In genomic region chr17:68954146-68954971, GRCh38 we compare ENCODE assay signal across 16 cellular contexts. TPM values are rescaled to one million over a fixed set of nuclear protein-coding genes. Genes with fewer than 3 reads are reported as not detected.
DNase-seq lines count a peak whose midpoint lies in the region; ATAC-seq and TF ChIP-seq lines count a peak whose summit lies in the region.
"Had no signal": no experiment of that assay in that cellular context is flagged by ENCODE, and none has a peak within 500 bp of the region (broad histone marks: within the 10 kb centered on the region; RNA-seq: fewer than 3 reads in every experiment).

No MANE protein-coding gene starts in this region.

- no peak overlapping the region for H3K27ac ChIP-seq in muscle layer of duodenum (ENCODE audit: low read length)
- peak overlapping the region in 1 of 2 donors; percentile 28 for H3K27ac ChIP-seq in tibial artery

- H3K36me3 ChIP-seq in adipocyte (ENCODE audit: control insufficient read depth, insufficient read depth, low read length, severe bottlenecking): no peaks in the 10 kb centered on the region
- H3K36me3 ChIP-seq in muscle layer of duodenum (ENCODE audit: control insufficient read depth in 1 of 2, insufficient read depth in 2 of 2, low read length in 2 of 2): no peaks in the 10 kb centered on the region
- no peaks in the 10 kb centered on the region for H3K36me3 ChIP-seq in tibial artery

- ATAC-seq in GM21367 (IDR thresholded peaks at IDR 0.05; ENCODE audit: unreplicated experiment): no peak
- ATAC-seq in HG03342 (IDR thresholded peaks at IDR 0.05; ENCODE audit: unreplicated experiment): no peak
- ATAC-seq: activated T-helper 17 cell treated with anti-CD3 and anti-CD28 coated beads, Interleukin-2, amount 50 U/mL, for 72 hours had no signal

- no peak for TF ChIP-seq CTCF in tibial artery (IDR thresholded peaks at IDR 0.05)

- peak; percentile 65 for DNase-seq in adipocyte (ENCODE audit: low read depth)
- peak; percentile 50 for DNase-seq in fibroblast of peridontal ligament (ENCODE audit: extremely low read depth)
- no peak for DNase-seq in tibial artery
- no peak for DNase-seq in H4 (ENCODE audit: low spot score)
- DNase-seq in NCI-H526 treated with DMSO at 0.1 percent for 48 hours (lab: John Stamatoyannopoulos, UW): no peak
- DNase-seq: activated CD4-positive, alpha-beta T cell treated with anti-CD3 and anti-CD28 coated beads, Interleukin-2, amount 10 ng/mL, durations not matched to agents 24 days and 14 days; glutamatergic neuron; H7; KG1; NCI-H2081 treated with DMSO at 0.1 percent for 48 hours; retina; T-helper 1 cell had no signal

- H3K27me3 ChIP-seq in adipocyte (replicated peaks; ENCODE audit: control insufficient read depth, insufficient read depth, low read length) (no peaks in the 10 kb centered on the region), muscle layer of duodenum (ENCODE audit: low read depth, low read length) (no peaks in the 10 kb centered on the region), tibial artery (no peaks in the 10 kb centered on the region)

- no peaks in the 10 kb centered on the region for H3K9me3 ChIP-seq in adipocyte (ENCODE audit: control insufficient read depth, low read length)
- H3K9me3 ChIP-seq in muscle layer of duodenum (ENCODE audit: control insufficient read depth in 1 of 2, low read length in 2 of 2): no peaks in the 10 kb centered on the region
- H3K9me3 ChIP-seq in tibial artery: no peaks in the 10 kb centered on the region

- H3K4me1 ChIP-seq in adipocyte (ENCODE audit: control insufficient read depth, insufficient read depth, low read length) (peaks cover 11% of the 10 kb centered on the region), muscle layer of duodenum (ENCODE audit: control insufficient read depth in 1 of 2, insufficient read depth in 2 of 2, low read length in 2 of 2) (no peaks in the 10 kb centered on the region), tibial artery (peaks cover 0 to 9% (median 0%) of the 10 kb centered on the region in 4 donors)

- peak overlapping the region; percentile 76 for H3K9ac ChIP-seq in adipocyte (ENCODE audit: low read length)

- intact Hi-C loops in tibial artery (cut with DNase I; ENCODE audit: low total_unique reads): no loop called here

- H3K4me3 ChIP-seq in adipocyte (ENCODE audit: low read length) (peak overlapping the region; percentile 79), muscle layer of duodenum (ENCODE audit: low read depth in 1 of 2, low read length in 2 of 2) (peak overlapping the region; percentile 24 to 55), tibial artery (peak overlapping the region; percentile 5 to 18)

RNA-seq across cellular contexts. Expression of gene ABCA8, which starts 0.8 kb away (rescaled TPM):
- total RNA-seq in H4 (2014; rRNA removed; shearing (Covaris generic)): not detected in 2 replicates
- total RNA-seq: activated CD4-positive, alpha-beta T cell treated with anti-CD3 and anti-CD28 coated beads, Interleukin-2, amount 10 ng/mL, durations not matched to agents 24 days and 14 days; activated T-helper 17 cell treated with anti-CD3 and anti-CD28 coated beads, Interleukin-2, amount 50 U/mL, for 72 hours; H7 had no signal

Comparison
In these comparisons a context has a peak if more than half of its experiments do, and no peak if none do; other contexts are left out.
1. DNase-seq: peak in adipocyte (single experiment) and fibroblast of peridontal ligament (single experiment); none in tibial artery (0 of 2), H4 (single experiment) and NCI-H526 treated with DMSO at 0.1 percent for 48 hours (single experiment).
2. H3K4me3 ChIP-seq: peak in every context shown above with its lines; median percentile 79 in adipocyte; 40 in muscle layer of duodenum; 12 in tibial artery.